15 cellular contexts compared by ENCODE assay signal in genomic region chr3:9146367-9147071, GRCh38.
DNase-seq lines count a peak whose midpoint lies in the region; ATAC-seq and TF ChIP-seq lines count a peak whose summit lies in the region.
"Had no signal": no experiment of that assay in that cellular context is flagged by ENCODE, and none has a peak within 500 bp of the region (broad histone marks: within the 10 kb centered on the region; RNA-seq: fewer than 3 reads in every experiment).

No MANE protein-coding gene starts in this region.

- peaks cover 45 to 60% (median 54%) of the 10 kb centered on the region in 11 experiments for H3K9me3 ChIP-seq in BLaER1 treated with 17β-estradiol and CSF1 and Interleukin-3, amounts not matched to agents 10 nM and 100 nM (replicated peaks in 1 of 11)
- H3K9me3 ChIP-seq in OCI-LY3 (ENCODE audit: insufficient read depth, low read length) = no peaks in the 10 kb centered on the region
- peaks cover 3% of the 10 kb centered on the region for H3K9me3 ChIP-seq in smooth muscle cell (replicated peaks; ENCODE audit: low read depth)
- no peaks in the 10 kb centered on the region for H3K9me3 ChIP-seq in PC-3 (ENCODE audit: low read length)
- H3K9me3 ChIP-seq: psoas muscle, uterus had no signal

- H3K36me3 ChIP-seq in BLaER1 treated with 17β-estradiol and CSF1 and Interleukin-3, amounts not matched to agents 10 nM and 100 nM = peaks cover 0 to 13% (median 6%) of the 10 kb centered on the region in 11 experiments; a peak in 6 of 22 replicates
- H3K36me3 ChIP-seq in OCI-LY3 (replicated peaks; ENCODE audit: low read depth, low read length) (no peaks in the 10 kb centered on the region), smooth muscle cell (ENCODE audit: low read depth) (no peaks in the 10 kb centered on the region), PC-3 (ENCODE audit: low read depth, low read length) (no peaks in the 10 kb centered on the region)
- H3K36me3 ChIP-seq: gastroesophageal sphincter, uterus had no signal

- no peaks in the 10 kb centered on the region for H3K79me2 ChIP-seq in OCI-LY3 (ENCODE audit: low read length)
- no peaks in the 10 kb centered on the region for H3K79me2 ChIP-seq in smooth muscle cell (ENCODE audit: low read depth)
- H3K79me2 ChIP-seq in PC-3 (ENCODE audit: low read length) = no peaks in the 10 kb centered on the region

- no peaks in the 10 kb centered on the region for H3K9me2 ChIP-seq in PC-3 (replicated peaks; ENCODE audit: low read length)

- ATAC-seq in GM19025 (IDR thresholded peaks at IDR 0.05; ENCODE audit: low read depth, unreplicated experiment) (peak; percentile 50), HG02884 (IDR thresholded peaks at IDR 0.05; ENCODE audit: unreplicated experiment) (peak; percentile 44), PC-3 (no peak)
- ATAC-seq: gastroesophageal sphincter, psoas muscle had no signal

- H3K9ac ChIP-seq in BLaER1 treated with 17β-estradiol and CSF1 and Interleukin-3, amounts not matched to agents 10 nM and 100 nM = no peak overlapping the region
- no peak overlapping the region for H3K9ac ChIP-seq in OCI-LY3 (ENCODE audit: low read length)
- no peak overlapping the region for H3K9ac ChIP-seq in smooth muscle cell (ENCODE audit: low read depth)
- no peak overlapping the region for H3K9ac ChIP-seq in PC-3 (ENCODE audit: low read length)

- no peak overlapping the region; a peak in 1 of 22 replicates for H3K27ac ChIP-seq in BLaER1 treated with 17β-estradiol and CSF1 and Interleukin-3, amounts not matched to agents 10 nM and 100 nM
- H3K27ac ChIP-seq in OCI-LY3 (ENCODE audit: low read length) = no peak overlapping the region
- no peak overlapping the region for H3K27ac ChIP-seq in smooth muscle cell (ENCODE audit: low read depth)
- H3K27ac ChIP-seq in PC-3 (ENCODE audit: low read length) = no peak overlapping the region
- H3K27ac ChIP-seq: gastroesophageal sphincter, psoas muscle had no signal

- no TSS peak for BruUV-seq in PC-3 (replicated peaks; lab: Mats Ljungman, UMichigan)

- H3K4me3 ChIP-seq in BLaER1 treated with 17β-estradiol and CSF1 and Interleukin-3, amounts not matched to agents 10 nM and 100 nM = no peak overlapping the region
- H3K4me3 ChIP-seq in OCI-LY3 (ENCODE audit: low read length) (no peak overlapping the region), smooth muscle cell (no peak overlapping the region), PC-3 (ENCODE audit: low read length) (no peak overlapping the region)
- H3K4me3 ChIP-seq: gastroesophageal sphincter, psoas muscle, uterus had no signal

- intact Hi-C loops in PC-3 (cut with micrococcal nuclease) = no loop called here

- no peaks in the 10 kb centered on the region for H4K20me1 ChIP-seq in BLaER1 treated with 17β-estradiol and CSF1 and Interleukin-3, amounts not matched to agents 10 nM and 100 nM
- no peaks in the 10 kb centered on the region for H4K20me1 ChIP-seq in OCI-LY3 (ENCODE audit: insufficient read depth, low read length)
- H4K20me1 ChIP-seq in smooth muscle cell (ENCODE audit: low read depth) = no peaks in the 10 kb centered on the region
- no peaks in the 10 kb centered on the region for H4K20me1 ChIP-seq in PC-3 (ENCODE audit: low read length)

- no peak for TF ChIP-seq CTCF in OCI-LY3 (IDR thresholded peaks at IDR 0.05; ENCODE audit: low read depth, low read length)
- TF ChIP-seq CTCF in smooth muscle cell (IDR thresholded peaks at IDR 0.05; ENCODE audit: borderline replicate concordance, insufficient read depth, poor library complexity, severe bottlenecking) = no peak
- TF ChIP-seq CTCF in PC-3 (conservative IDR thresholded peaks at IDR 0.05; ENCODE audit: low read depth, low read length) = no peak

- POLR2A ChIA-PET in PC-3 (lab: Charles Lee; ENCODE audit: unreplicated experiment) = no interaction called here

- CTCF ChIA-PET in PC-3 (lab: Charles Lee) = no interaction called here

- peak overlapping the region in 9 of 11 experiments; percentile 21 to 71 (median 51); a peak in 17 of 22 replicates for H3K4me2 ChIP-seq in BLaER1 treated with 17β-estradiol and CSF1 and Interleukin-3, amounts not matched to agents 10 nM and 100 nM
- peak overlapping the region; percentile 29 for H3K4me2 ChIP-seq in OCI-LY3 (ENCODE audit: low read length)
- no peak overlapping the region for H3K4me2 ChIP-seq in smooth muscle cell
- H3K4me2 ChIP-seq in PC-3 (ENCODE audit: low read length) = no peak overlapping the region

- DNase-seq in NCI-H510A (lab: John Stamatoyannopoulos, UW) (no peak), DMS 273 (lab: John Stamatoyannopoulos, UW; ENCODE audit: unreplicated experiment) (no peak), smooth muscle cell (lab: John Stamatoyannopoulos, UW; ENCODE audit: unreplicated experiment) (no peak), PC-3 (no peak)
- DNase-seq: activated naive CD4-positive, alpha-beta T cell; islet precursor cell; NCI-H1105 treated with DMSO at 0.1 percent for 48 hours; NCI-H524 treated with DMSO at 0.1 percent for 48 hours; psoas muscle; uterus had no signal

- H3F3A ChIP-seq in smooth muscle cell (ENCODE audit: low read depth) (no peaks in the 10 kb centered on the region), PC-3 (ENCODE audit: low read length, unreplicated experiment) (no peaks in the 10 kb centered on the region)

- no peaks in the 10 kb centered on the region for H3K27me3 ChIP-seq in BLaER1 treated with 17β-estradiol and CSF1 and Interleukin-3, amounts not matched to agents 10 nM and 100 nM
- H3K27me3 ChIP-seq in OCI-LY3 (ENCODE audit: low read depth, low read length) (no peaks in the 10 kb centered on the region; the same call in 1 of the 2 replicates), smooth muscle cell (ENCODE audit: low read depth) (no peaks in the 10 kb centered on the region), PC-3 (ENCODE audit: low read length) (no peaks in the 10 kb centered on the region)
- H3K27me3 ChIP-seq: gastroesophageal sphincter, uterus had no signal

- H3K4me1 ChIP-seq in BLaER1 treated with 17β-estradiol and CSF1 and Interleukin-3, amounts not matched to agents 10 nM and 100 nM = peaks cover 0 to 17% (median 14%) of the 10 kb centered on the region in 10 experiments; a peak in 15 of 20 replicates
- H3K4me1 ChIP-seq in OCI-LY3 (ENCODE audit: low read length) = peaks cover 15% of the 10 kb centered on the region
- no peaks in the 10 kb centered on the region for H3K4me1 ChIP-seq in smooth muscle cell (ENCODE audit: low read depth)
- H3K4me1 ChIP-seq in PC-3 (ENCODE audit: insufficient read depth, low read length) = peaks cover 18% of the 10 kb centered on the region

- 94% methylated on average over 11 of the region's 11 CpGs for WGBS in smooth muscle cell (ENCODE audit: low lambda C conversion rate)

- H2AFZ ChIP-seq in OCI-LY3 (ENCODE audit: low read depth, low read length) = no peak overlapping the region
- H2AFZ ChIP-seq in smooth muscle cell (ENCODE audit: low read depth) = no peak overlapping the region
- H2AFZ ChIP-seq in PC-3 (ENCODE audit: low read length) = no peak overlapping the region

Comparison
In these comparisons a context has a peak if more than half of its experiments do, and no peak if none do; other contexts are left out.
1. H3K4me2 ChIP-seq: peak in BLaER1 treated with 17β-estradiol and CSF1 and Interleukin-3, amounts not matched to agents 10 nM and 100 nM (9 of 11) and OCI-LY3 (single experiment); none in smooth muscle cell (single experiment) and PC-3 (single experiment).